19 cellular contexts compared by ENCODE assay signal in genomic region chr14:34090451-34090850, GRCh38.
DNase-seq lines count a peak whose midpoint lies in the region; ATAC-seq and TF ChIP-seq lines count a peak whose summit lies in the region.
"Had no signal": no experiment of that assay in that cellular context is flagged by ENCODE, and none has a peak within 500 bp of the region (broad histone marks: within the 10 kb centered on the region; RNA-seq: fewer than 3 reads in every experiment).

No MANE protein-coding gene starts in this region.

- ATAC-seq in activated CD4-positive, alpha-beta T cell treated with anti-CD3 and anti-CD28 coated beads for 36 hours, result peak; percentile 26
- peak; percentile 44 for ATAC-seq in stimulated activated naive CD8-positive, alpha-beta T cell treated with anti-CD3 and anti-CD28 coated beads, Interleukin-15, amount 100 ng/mL, for 72 hours
- no peak for ATAC-seq in stimulated activated naive CD8-positive, alpha-beta T cell treated with anti-CD3 and anti-CD28 coated beads, Interleukin-15, Interleukin-2, amounts not matched to agents 100 U/mL and 50 U/mL, for 24 hours
- ATAC-seq in HG03460 (IDR thresholded peaks at IDR 0.05; ENCODE audit: unreplicated experiment) (peak; percentile 46), HG03039 (IDR thresholded peaks at IDR 0.05; ENCODE audit: unreplicated experiment) (no peak)

- H3K36me3 Mint-ChIP-seq in activated CD4-positive, alpha-beta T cell treated with anti-CD3 and anti-CD28 coated beads for 36 hours (ENCODE audit: low read depth), result no peaks in the 10 kb centered on the region
- H3K36me3 Mint-ChIP-seq: CD4-positive, CD25-positive, alpha-beta regulatory T cell; CD8-positive, alpha-beta memory T cell had no signal

- TF ChIP-seq POLR2A in spleen (IDR thresholded peaks at IDR 0.05), result no peak

- H3K27ac Mint-ChIP-seq in activated CD4-positive, alpha-beta T cell treated with anti-CD3 and anti-CD28 coated beads for 36 hours, result no peak overlapping the region
- no peak overlapping the region for H3K27ac Mint-ChIP-seq in stimulated activated naive CD8-positive, alpha-beta T cell treated with anti-CD3 and anti-CD28 coated beads, Interleukin-15, amount 100 ng/mL, for 72 hours
- H3K27ac Mint-ChIP-seq: B cell; CD4-positive, CD25-positive, alpha-beta regulatory T cell had no signal

- H3K4me3 Mint-ChIP-seq in activated CD4-positive, alpha-beta T cell treated with anti-CD3 and anti-CD28 coated beads for 36 hours, result no peak overlapping the region
- no peak overlapping the region for H3K4me3 Mint-ChIP-seq in stimulated activated naive CD8-positive, alpha-beta T cell treated with anti-CD3 and anti-CD28 coated beads, Interleukin-15, amount 100 ng/mL, for 72 hours
- H3K4me3 Mint-ChIP-seq: B cell; CD4-positive, CD25-positive, alpha-beta regulatory T cell; CD8-positive, alpha-beta memory T cell had no signal

- no peak overlapping the region for H3K27ac ChIP-seq in spleen
- H3K27ac ChIP-seq: 22Rv1, BLaER1, C4-2B had no signal

- POLR2A ChIA-PET in activated CD4-positive, alpha-beta T cell treated with anti-CD3 and anti-CD28 coated beads for 36 hours (lab: Charles Lee), result no interaction called here

- no peak for DNase-seq in activated CD4-positive, alpha-beta T cell treated with anti-CD3 and anti-CD28 coated beads for 36 hours
- DNase-seq in activated CD4-positive, alpha-beta T cell treated with anti-CD3 and anti-CD28 coated beads, Interleukin-2, amount 50 U/mL, for 1 hour, result no peak
- DNase-seq in stimulated activated naive CD8-positive, alpha-beta T cell treated with anti-CD3 and anti-CD28 coated beads, Interleukin-15, amount 100 ng/mL, for 72 hours, result no peak
- DNase-seq in stimulated activated naive CD8-positive, alpha-beta T cell treated with anti-CD3 and anti-CD28 coated beads, Interleukin-15, Interleukin-2, amounts not matched to agents 100 U/mL and 50 U/mL, for 24 hours, result no peak
- DNase-seq in spleen (no peak), occipital lobe (lab: John Stamatoyannopoulos, UW) (no peak)
- DNase-seq: CD4-positive, CD25-positive, alpha-beta regulatory T cell; CD8-positive, alpha-beta memory T cell; DMS 273 treated with DMSO at 0.1 percent for 48 hours; DMS79; EL; GDM1; HCEC 1CT had no signal

- H3K4me1 Mint-ChIP-seq in activated CD4-positive, alpha-beta T cell treated with anti-CD3 and anti-CD28 coated beads for 36 hours, result peaks cover 3% of the 10 kb centered on the region
- H3K4me1 Mint-ChIP-seq in stimulated activated naive CD8-positive, alpha-beta T cell treated with anti-CD3 and anti-CD28 coated beads, Interleukin-15, amount 100 ng/mL, for 72 hours, result peaks cover 15% of the 10 kb centered on the region
- H3K4me1 Mint-ChIP-seq: B cell; CD4-positive, CD25-positive, alpha-beta regulatory T cell had no signal

- intact Hi-C loops in activated CD4-positive, alpha-beta T cell treated with anti-CD3 and anti-CD28 coated beads for 36 hours (cut with DNase I, micrococcal nuclease), result no loop called here
- intact Hi-C loops in spleen (cut with DNase I; ENCODE audit: low total_unique reads), result no loop called here

- H3K4me1 ChIP-seq in spleen, result no peaks in the 10 kb centered on the region
- H3K4me1 ChIP-seq: BLaER1 had no signal

- peaks cover 0 to 5% (median 0%) of the 10 kb centered on the region in 8 donors for H3K9me3 ChIP-seq in spleen
- H3K9me3 ChIP-seq: BLaER1 had no signal

- no peaks in the 10 kb centered on the region for H3K9me3 Mint-ChIP-seq in activated CD4-positive, alpha-beta T cell treated with anti-CD3 and anti-CD28 coated beads for 36 hours (ENCODE audit: low read depth)
- H3K9me3 Mint-ChIP-seq in stimulated activated naive CD8-positive, alpha-beta T cell treated with anti-CD3 and anti-CD28 coated beads, Interleukin-15, amount 100 ng/mL, for 72 hours, result peaks cover 0 to 4% of the 10 kb centered on the region in 2 donors
- H3K9me3 Mint-ChIP-seq: CD8-positive, alpha-beta memory T cell had no signal

- H3K4me3 ChIP-seq in spleen, result no peak overlapping the region
- H3K4me3 ChIP-seq: BLaER1 had no signal

- no peaks in the 10 kb centered on the region for H3K27me3 ChIP-seq in spleen (replicated peaks in 1 of 7)
- H3K27me3 ChIP-seq: BLaER1 had no signal

- TF ChIP-seq CTCF in spleen (IDR thresholded peaks at IDR 0.05 in 8 of 11, conservative IDR thresholded peaks at IDR 0.05 in 3 of 11), result no peak

- no peaks in the 10 kb centered on the region for H3K36me3 ChIP-seq in spleen
- H3K36me3 ChIP-seq: BLaER1 had no signal

- no peaks in the 10 kb centered on the region for H3K27me3 Mint-ChIP-seq in activated CD4-positive, alpha-beta T cell treated with anti-CD3 and anti-CD28 coated beads for 36 hours
- H3K27me3 Mint-ChIP-seq in stimulated activated naive CD8-positive, alpha-beta T cell treated with anti-CD3 and anti-CD28 coated beads, Interleukin-15, amount 100 ng/mL, for 72 hours, result no peaks in the 10 kb centered on the region
- H3K27me3 Mint-ChIP-seq: CD8-positive, alpha-beta memory T cell had no signal

- CTCF ChIA-PET in activated CD4-positive, alpha-beta T cell treated with anti-CD3 and anti-CD28 coated beads for 36 hours (lab: Charles Lee), result interaction anchor here (0.5 kb wide), 1 partner anchor 36 kb away, joined by 4 read pairs; no protein-coding TSS in a partner anchor

Comparison
In these comparisons a context has a peak if more than half of its experiments do, and no peak if none do; other contexts are left out.
1. ATAC-seq: peak in activated CD4-positive, alpha-beta T cell treated with anti-CD3 and anti-CD28 coated beads for 36 hours (single experiment), stimulated activated naive CD8-positive, alpha-beta T cell treated with anti-CD3 and anti-CD28 coated beads, Interleukin-15, amount 100 ng/mL, for 72 hours (single experiment) and HG03460 (single experiment); none in stimulated activated naive CD8-positive, alpha-beta T cell treated with anti-CD3 and anti-CD28 coated beads, Interleukin-15, Interleukin-2, amounts not matched to agents 100 U/mL and 50 U/mL, for 24 hours (single experiment) and HG03039 (single experiment).